Comparison of ENCODE assay signal across 18 cellular contexts in genomic region chr15:61527836-61528589, GRCh38.
DNase-seq lines count a peak whose midpoint lies in the region; ATAC-seq and TF ChIP-seq lines count a peak whose summit lies in the region.
"Had no signal": no experiment of that assay in that cellular context is flagged by ENCODE, and none has a peak within 500 bp of the region (broad histone marks: within the 10 kb centered on the region; RNA-seq: fewer than 3 reads in every experiment).

No MANE protein-coding gene starts in this region.

- no peaks in the 10 kb centered on the region for H3K36me3 ChIP-seq in HUES64 (ENCODE audit: insufficient read depth, low read length)
- no peaks in the 10 kb centered on the region for H3K36me3 ChIP-seq in Karpas-422 (ENCODE audit: insufficient read depth, low read length)
- H3K36me3 ChIP-seq: left lung had no signal

- H3K9ac ChIP-seq in HUES64 (ENCODE audit: low read depth, low read length) (no peak overlapping the region), Karpas-422 (ENCODE audit: low read length) (no peak overlapping the region)

- H3K9me3 ChIP-seq in HUES64 (ENCODE audit: insufficient read depth, low read depth, low read length) (no peaks in the 10 kb centered on the region), Karpas-422 (ENCODE audit: low read length) (no peaks in the 10 kb centered on the region)
- H3K9me3 ChIP-seq: left lung had no signal

- peaks cover 15% of the 10 kb centered on the region for H3K4me1 ChIP-seq in HUES64 (ENCODE audit: insufficient read depth, low read length)
- no peaks in the 10 kb centered on the region for H3K4me1 ChIP-seq in Karpas-422 (ENCODE audit: low read length)
- H3K4me1 ChIP-seq: left lung had no signal

- H3K79me2 ChIP-seq in Karpas-422 (ENCODE audit: low read length) = no peaks in the 10 kb centered on the region

- no peak for TF ChIP-seq CTCF in VCaP (conservative IDR thresholded peaks at IDR 0.05)

- H3K27me3 ChIP-seq in HUES64 (ENCODE audit: insufficient read depth, low read length) (no peaks in the 10 kb centered on the region), Karpas-422 (ENCODE audit: low read length) (no peaks in the 10 kb centered on the region)
- H3K27me3 ChIP-seq: left lung had no signal

- no peak overlapping the region for H2AFZ ChIP-seq in Karpas-422 (ENCODE audit: low read length)

- H4K20me1 ChIP-seq in Karpas-422 (ENCODE audit: insufficient read depth, low read depth, low read length) = no peaks in the 10 kb centered on the region

- WGBS in HUES64 = 48% methylated on average over 9 of the region's 9 CpGs

- in situ Hi-C loops in G401 (cut with HindIII; ENCODE audit: low sequenced_read_pairs) = no loop called here

- no peak overlapping the region for H3K4me3 ChIP-seq in HUES64 (ENCODE audit: low read length)
- no peak overlapping the region for H3K4me3 ChIP-seq in Karpas-422 (ENCODE audit: low read length)
- H3K4me3 ChIP-seq: left lung had no signal

- no peak overlapping the region for H3K4me2 ChIP-seq in Karpas-422 (ENCODE audit: low read depth, low read length, poor library complexity, severe bottlenecking)

- DNase-seq in G401 (ENCODE audit: low spot score) (peak; percentile 31), left lobe of liver (ENCODE audit: low spot score) (no peak), hippocampal formation (lab: John Stamatoyannopoulos, UW) (no peak), Karpas-422 (no peak), hypothalamus (lab: John Stamatoyannopoulos, UW) (no peak)
- DNase-seq: activated naive CD4-positive, alpha-beta T cell treated with Interleukin-2 at 50 U/mL for 16 hours; GDM1; HFFc6; left lung; MV-4-11; natural killer cell; NCI-H748 treated with DMSO at 0.1 percent for 48 hours; stimulated activated naive B cell treated with anti-CD40 and anti-IgM and Interleukin-4, amounts not matched to agents 10 μg/mL and 1 μg/mL and 100 μg/mL, for 72 hours had no signal

- ATAC-seq in left lobe of liver (peak; percentile 23), GM18517 (IDR thresholded peaks at IDR 0.05; ENCODE audit: unreplicated experiment) (no peak)
- ATAC-seq: left lung; sciatic nerve; stimulated activated naive B cell treated with anti-CD40 and anti-IgM and Interleukin-4, amounts not matched to agents 10 μg/mL and 1 μg/mL and 100 μg/mL, for 72 hours had no signal

- H3K27ac ChIP-seq in HUES64 (ENCODE audit: low read depth, low read length) = peak overlapping the region; percentile 34; the same call in 1 of the 2 replicates
- peak overlapping the region; percentile 80 for H3K27ac ChIP-seq in VCaP
- H3K27ac ChIP-seq in Karpas-422 (ENCODE audit: low read length) = no peak overlapping the region
- H3K27ac ChIP-seq: C4-2B, left lung had no signal

- no peaks in the 10 kb centered on the region for H3K9me2 ChIP-seq in Karpas-422 (replicated peaks; ENCODE audit: insufficient read depth, low read length)
